ENCODE assay signal across 8 cellular contexts in genomic region chr11:123654566-123655081, GRCh38. TPM values are rescaled to one million over a fixed set of nuclear protein-coding genes. Genes with fewer than 3 reads are reported as not detected.
DNase-seq lines count a peak whose midpoint lies in the region; ATAC-seq, FAIRE-seq and TF ChIP-seq lines count a peak whose summit lies in the region.

SCN3B (minus strand) TSS chr11:123654624; CDS start chr11:123653801, 823 bp downstream.

- no peak for FAIRE-seq in astrocyte (lab: Jason Lieb, UNC)

- ATAC-seq in right cardiac atrium = peak; percentile 98 to 99
- no peak for ATAC-seq in HG03565 (IDR thresholded peaks at IDR 0.05; ENCODE audit: unreplicated experiment)
- ATAC-seq in HG02970 (IDR thresholded peaks at IDR 0.05; ENCODE audit: low FRiP score, unreplicated experiment) = no peak

- H3K4me1 ChIP-seq in astrocyte (ENCODE audit: insufficient read depth, low read length) = peaks cover 6% of the 10 kb centered on the region
- H3K4me1 ChIP-seq in right cardiac atrium (ENCODE audit: control insufficient read depth, insufficient read depth, low read length) = no peaks in the 10 kb centered on the region

- 2% methylated on average over 44 of the region's 44 CpGs for WGBS in right cardiac atrium

- H3K36me3 Mint-ChIP-seq in HFFc6 (ENCODE audit: low read depth) (no peaks in the 10 kb centered on the region), astrocyte (ENCODE audit: low read depth, unreplicated experiment) (no peaks in the 10 kb centered on the region)

- H3K4me2 ChIP-seq in astrocyte (ENCODE audit: low read length) = peak within 1 kb of the TSS; percentile 98

- no peak for TF ChIP-seq CTCF in HFFc6 (IDR thresholded peaks at IDR 0.05)
- no peak for TF ChIP-seq CTCF in astrocyte (IDR thresholded peaks at IDR 0.05; ENCODE audit: insufficient read depth, low read depth, low read length)

- DNase-seq in COLO829 (ENCODE audit: low spot score) (peak; percentile 61), HFFc6 (no peak), NCI-H526 treated with DMSO at 0.1 percent for 48 hours (lab: John Stamatoyannopoulos, UW) (peak; percentile 97), astrocyte (ENCODE audit: low read depth) (peak; percentile 74), right cardiac atrium (peak; percentile 74 to 87 (median 87)), posterior cingulate gyrus (peak in 9 of 10 donors; percentile 45 to 96 (median 71))

- H3K9me3 ChIP-seq in astrocyte (ENCODE audit: insufficient read depth, low read depth, low read length) (no peaks in the 10 kb centered on the region), right cardiac atrium (ENCODE audit: control insufficient read depth, low read length) (no peaks in the 10 kb centered on the region)

- H3K27me3 ChIP-seq in astrocyte (ENCODE audit: insufficient read depth, low read length) = peaks cover 20% of the 10 kb centered on the region
- no peaks in the 10 kb centered on the region for H3K27me3 ChIP-seq in right cardiac atrium (ENCODE audit: control insufficient read depth, insufficient read depth)

- intact Hi-C loops in right cardiac atrium (cut with DNase I) (loop anchor here in 1 of 4 donors (10.0 kb wide), 1 partner anchor 50 kb away; no protein-coding TSS in a partner anchor), posterior cingulate gyrus (cut with DNase I) (no loop called here)

- H3K27ac Mint-ChIP-seq in HFFc6 = no peak within 1 kb of the TSS
- peak within 1 kb of the TSS; percentile 73 for H3K27ac Mint-ChIP-seq in astrocyte (ENCODE audit: unreplicated experiment)

- peak within 1 kb of the TSS; percentile 73 for H3K9ac ChIP-seq in astrocyte (ENCODE audit: low read length)

- H3K79me2 ChIP-seq in astrocyte (ENCODE audit: insufficient read depth, low read length) = no peaks in the 10 kb centered on the region

- H3K4me3 ChIP-seq in astrocyte (ENCODE audit: insufficient read depth, low read depth, low read length) = peak within 1 kb of the TSS; percentile 69
- H3K4me3 ChIP-seq in right cardiac atrium (ENCODE audit: low read length) = peak within 1 kb of the TSS; percentile 34

- H3K9me3 Mint-ChIP-seq in HFFc6 (no peaks in the 10 kb centered on the region), astrocyte (ENCODE audit: unreplicated experiment) (no peaks in the 10 kb centered on the region)

- H3K4me3 Mint-ChIP-seq in HFFc6 (peak within 1 kb of the TSS; percentile 50; the same call in 1 of the 2 replicates), astrocyte (ENCODE audit: unreplicated experiment) (peak within 1 kb of the TSS; percentile 86)

- H3K4me1 Mint-ChIP-seq in HFFc6 (ENCODE audit: low read depth) (no peaks in the 10 kb centered on the region), astrocyte (ENCODE audit: low read depth, unreplicated experiment) (peaks cover 4% of the 10 kb centered on the region)

- H3K36me3 ChIP-seq in astrocyte (ENCODE audit: insufficient read depth, low read length) = no peaks in the 10 kb centered on the region

- H3K27me3 Mint-ChIP-seq in HFFc6 (ENCODE audit: insufficient read depth) = peaks cover 33% of the 10 kb centered on the region
- H3K27me3 Mint-ChIP-seq in astrocyte (ENCODE audit: low read depth, unreplicated experiment) = peaks cover 22% of the 10 kb centered on the region

- peak within 1 kb of the TSS; percentile 97 for H2AFZ ChIP-seq in astrocyte (ENCODE audit: low read depth, low read length)

- H3K27ac ChIP-seq in astrocyte (ENCODE audit: low read depth, low read length) = no peak within 1 kb of the TSS
- H3K27ac ChIP-seq in right cardiac atrium (ENCODE audit: low read length) = peak within 1 kb of the TSS; percentile 44

- H4K20me1 ChIP-seq in astrocyte (ENCODE audit: insufficient read depth, low read length) = no peaks in the 10 kb centered on the region

RNA-seq across cellular contexts. Expression of gene SCN3B, which starts in this region (rescaled TPM):
- not detected for total RNA-seq in HFFc6 (2021; fragmentation: NEBNext Ultra II Directional; extraction: Animal tissue kit (Norgen Biotek cat#: 25700))
- total RNA-seq in astrocyte (1.9 and 2.3 TPM in 2 replicates), right cardiac atrium (under 1 TPM; 0.20 to 0.91 (median 0.57) TPM)
- 0.41 TPM for polyA plus RNA-seq in right cardiac atrium

Comparison
In these comparisons a context has a peak if more than half of its experiments do, and no peak if none do; other contexts are left out.
1. Peak in DNase-seq, ATAC-seq, H3K4me3 ChIP-seq and H3K27ac ChIP-seq in right cardiac atrium; RNA of the gene not detected or under 1 TPM.